ENCODE assay signal across 2 cellular contexts in the genomic region with DNA sequence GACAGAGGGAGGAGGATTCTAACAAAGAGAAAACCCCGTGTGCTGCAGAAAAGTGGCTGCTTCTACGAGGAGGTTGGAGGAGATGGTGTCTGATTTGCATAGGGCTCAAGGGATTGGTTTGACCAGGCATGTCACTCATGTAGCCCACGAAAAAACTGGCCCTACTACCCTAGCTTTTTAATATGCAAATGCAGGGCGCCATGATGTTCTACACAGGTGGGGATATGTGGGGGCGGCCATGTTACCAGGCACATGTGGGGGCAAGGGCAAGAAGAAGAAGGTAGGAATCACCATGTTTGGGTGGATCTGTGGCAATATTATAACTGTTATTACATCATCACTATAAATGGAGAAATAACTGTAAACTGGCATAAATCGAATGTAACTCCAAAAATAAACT.
TF ChIP-seq lines count a peak whose summit lies in the region.

No MANE protein-coding gene starts in this region.

TF ChIP-seq in GM23338, 12 proteins besides CTCF, POLR2A, EP300 and RAD21 (continued from another document):
- TF ChIP-seq, protein P1, sequence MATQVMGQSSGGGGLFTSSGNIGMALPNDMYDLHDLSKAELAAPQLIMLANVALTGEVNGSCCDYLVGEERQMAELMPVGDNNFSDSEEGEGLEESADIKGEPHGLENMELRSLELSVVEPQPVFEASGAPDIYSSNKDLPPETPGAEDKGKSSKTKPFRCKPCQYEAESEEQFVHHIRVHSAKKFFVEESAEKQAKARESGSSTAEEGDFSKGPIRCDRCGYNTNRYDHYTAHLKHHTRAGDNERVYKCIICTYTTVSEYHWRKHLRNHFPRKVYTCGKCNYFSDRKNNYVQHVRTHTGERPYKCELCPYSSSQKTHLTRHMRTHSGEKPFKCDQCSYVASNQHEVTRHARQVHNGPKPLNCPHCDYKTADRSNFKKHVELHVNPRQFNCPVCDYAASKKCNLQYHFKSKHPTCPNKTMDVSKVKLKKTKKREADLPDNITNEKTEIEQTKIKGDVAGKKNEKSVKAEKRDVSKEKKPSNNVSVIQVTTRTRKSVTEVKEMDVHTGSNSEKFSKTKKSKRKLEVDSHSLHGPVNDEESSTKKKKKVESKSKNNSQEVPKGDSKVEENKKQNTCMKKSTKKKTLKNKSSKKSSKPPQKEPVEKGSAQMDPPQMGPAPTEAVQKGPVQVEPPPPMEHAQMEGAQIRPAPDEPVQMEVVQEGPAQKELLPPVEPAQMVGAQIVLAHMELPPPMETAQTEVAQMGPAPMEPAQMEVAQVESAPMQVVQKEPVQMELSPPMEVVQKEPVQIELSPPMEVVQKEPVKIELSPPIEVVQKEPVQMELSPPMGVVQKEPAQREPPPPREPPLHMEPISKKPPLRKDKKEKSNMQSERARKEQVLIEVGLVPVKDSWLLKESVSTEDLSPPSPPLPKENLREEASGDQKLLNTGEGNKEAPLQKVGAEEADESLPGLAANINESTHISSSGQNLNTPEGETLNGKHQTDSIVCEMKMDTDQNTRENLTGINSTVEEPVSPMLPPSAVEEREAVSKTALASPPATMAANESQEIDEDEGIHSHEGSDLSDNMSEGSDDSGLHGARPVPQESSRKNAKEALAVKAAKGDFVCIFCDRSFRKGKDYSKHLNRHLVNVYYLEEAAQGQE (IDR thresholded peaks at IDR 0.05; ENCODE audit: unreplicated experiment) = no peak
- TF ChIP-seq JUNB (IDR thresholded peaks at IDR 0.05; ENCODE audit: unreplicated experiment) = no peak
- TF ChIP-seq, protein P2, sequence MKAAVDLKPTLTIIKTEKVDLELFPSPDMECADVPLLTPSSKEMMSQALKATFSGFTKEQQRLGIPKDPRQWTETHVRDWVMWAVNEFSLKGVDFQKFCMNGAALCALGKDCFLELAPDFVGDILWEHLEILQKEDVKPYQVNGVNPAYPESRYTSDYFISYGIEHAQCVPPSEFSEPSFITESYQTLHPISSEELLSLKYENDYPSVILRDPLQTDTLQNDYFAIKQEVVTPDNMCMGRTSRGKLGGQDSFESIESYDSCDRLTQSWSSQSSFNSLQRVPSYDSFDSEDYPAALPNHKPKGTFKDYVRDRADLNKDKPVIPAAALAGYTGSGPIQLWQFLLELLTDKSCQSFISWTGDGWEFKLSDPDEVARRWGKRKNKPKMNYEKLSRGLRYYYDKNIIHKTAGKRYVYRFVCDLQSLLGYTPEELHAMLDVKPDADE (IDR thresholded peaks at IDR 0.05) = no peak
- no peak for TF ChIP-seq EZH2phosphoT487 (IDR thresholded peaks at IDR 0.05; ENCODE audit: unreplicated experiment)
- TF ChIP-seq, protein P3, sequence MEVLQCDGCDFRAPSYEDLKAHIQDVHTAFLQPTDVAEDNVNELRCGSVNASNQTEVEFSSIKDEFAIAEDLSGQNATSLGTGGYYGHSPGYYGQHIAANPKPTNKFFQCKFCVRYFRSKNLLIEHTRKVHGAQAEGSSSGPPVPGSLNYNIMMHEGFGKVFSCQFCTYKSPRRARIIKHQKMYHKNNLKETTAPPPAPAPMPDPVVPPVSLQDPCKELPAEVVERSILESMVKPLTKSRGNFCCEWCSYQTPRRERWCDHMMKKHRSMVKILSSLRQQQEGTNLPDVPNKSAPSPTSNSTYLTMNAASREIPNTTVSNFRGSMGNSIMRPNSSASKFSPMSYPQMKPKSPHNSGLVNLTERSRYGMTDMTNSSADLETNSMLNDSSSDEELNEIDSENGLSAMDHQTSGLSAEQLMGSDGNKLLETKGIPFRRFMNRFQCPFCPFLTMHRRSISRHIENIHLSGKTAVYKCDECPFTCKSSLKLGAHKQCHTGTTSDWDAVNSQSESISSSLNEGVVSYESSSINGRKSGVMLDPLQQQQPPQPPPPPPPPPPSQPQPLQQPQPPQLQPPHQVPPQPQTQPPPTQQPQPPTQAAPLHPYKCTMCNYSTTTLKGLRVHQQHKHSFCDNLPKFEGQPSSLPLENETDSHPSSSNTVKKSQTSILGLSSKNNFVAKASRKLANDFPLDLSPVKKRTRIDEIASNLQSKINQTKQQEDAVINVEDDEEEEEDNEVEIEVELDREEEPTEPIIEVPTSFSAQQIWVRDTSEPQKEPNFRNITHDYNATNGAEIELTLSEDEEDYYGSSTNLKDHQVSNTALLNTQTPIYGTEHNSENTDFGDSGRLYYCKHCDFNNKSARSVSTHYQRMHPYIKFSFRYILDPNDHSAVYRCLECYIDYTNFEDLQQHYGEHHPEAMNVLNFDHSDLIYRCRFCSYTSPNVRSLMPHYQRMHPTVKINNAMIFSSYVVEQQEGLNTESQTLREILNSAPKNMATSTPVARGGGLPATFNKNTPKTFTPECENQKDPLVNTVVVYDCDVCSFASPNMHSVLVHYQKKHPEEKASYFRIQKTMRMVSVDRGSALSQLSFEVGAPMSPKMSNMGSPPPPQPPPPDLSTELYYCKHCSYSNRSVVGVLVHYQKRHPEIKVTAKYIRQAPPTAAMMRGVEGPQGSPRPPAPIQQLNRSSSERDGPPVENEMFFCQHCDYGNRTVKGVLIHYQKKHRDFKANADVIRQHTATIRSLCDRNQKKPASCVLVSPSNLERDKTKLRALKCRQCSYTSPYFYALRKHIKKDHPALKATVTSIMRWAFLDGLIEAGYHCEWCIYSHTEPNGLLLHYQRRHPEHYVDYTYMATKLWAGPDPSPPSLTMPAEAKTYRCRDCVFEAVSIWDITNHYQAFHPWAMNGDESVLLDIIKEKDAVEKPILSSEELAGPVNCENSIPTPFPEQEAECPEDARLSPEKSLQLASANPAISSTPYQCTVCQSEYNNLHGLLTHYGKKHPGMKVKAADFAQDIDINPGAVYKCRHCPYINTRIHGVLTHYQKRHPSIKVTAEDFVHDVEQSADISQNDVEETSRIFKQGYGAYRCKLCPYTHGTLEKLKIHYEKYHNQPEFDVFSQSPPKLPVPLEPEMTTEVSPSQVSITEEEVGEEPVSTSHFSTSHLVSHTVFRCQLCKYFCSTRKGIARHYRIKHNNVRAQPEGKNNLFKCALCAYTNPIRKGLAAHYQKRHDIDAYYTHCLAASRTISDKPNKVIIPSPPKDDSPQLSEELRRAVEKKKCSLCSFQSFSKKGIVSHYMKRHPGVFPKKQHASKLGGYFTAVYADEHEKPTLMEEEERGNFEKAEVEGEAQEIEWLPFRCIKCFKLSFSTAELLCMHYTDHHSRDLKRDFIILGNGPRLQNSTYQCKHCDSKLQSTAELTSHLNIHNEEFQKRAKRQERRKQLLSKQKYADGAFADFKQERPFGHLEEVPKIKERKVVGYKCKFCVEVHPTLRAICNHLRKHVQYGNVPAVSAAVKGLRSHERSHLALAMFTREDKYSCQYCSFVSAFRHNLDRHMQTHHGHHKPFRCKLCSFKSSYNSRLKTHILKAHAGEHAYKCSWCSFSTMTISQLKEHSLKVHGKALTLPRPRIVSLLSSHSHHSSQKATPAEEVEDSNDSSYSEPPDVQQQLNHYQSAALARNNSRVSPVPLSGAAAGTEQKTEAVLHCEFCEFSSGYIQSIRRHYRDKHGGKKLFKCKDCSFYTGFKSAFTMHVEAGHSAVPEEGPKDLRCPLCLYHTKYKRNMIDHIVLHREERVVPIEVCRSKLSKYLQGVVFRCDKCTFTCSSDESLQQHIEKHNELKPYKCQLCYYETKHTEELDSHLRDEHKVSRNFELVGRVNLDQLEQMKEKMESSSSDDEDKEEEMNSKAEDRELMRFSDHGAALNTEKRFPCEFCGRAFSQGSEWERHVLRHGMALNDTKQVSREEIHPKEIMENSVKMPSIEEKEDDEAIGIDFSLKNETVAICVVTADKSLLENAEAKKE (CRISPR knock-in tag; IDR thresholded peaks at IDR 0.05) = no peak
- no peak for TF ChIP-seq ZNF114 (CRISPR knock-in tag; IDR thresholded peaks at IDR 0.05)
- TF ChIP-seq NANOG (IDR thresholded peaks at IDR 0.05; ENCODE audit: borderline replicate concordance) = no peak
- no peak for TF ChIP-seq ZNF331 (CRISPR knock-in tag; IDR thresholded peaks at IDR 0.05; ENCODE audit: low read depth)
- TF ChIP-seq POLR2AphosphoS5 (IDR thresholded peaks at IDR 0.05; ENCODE audit: low read depth) = no peak
- no peak for TF ChIP-seq EZH2 (IDR thresholded peaks at IDR 0.05; ENCODE audit: low read depth, unreplicated experiment)
TF ChIP-seq in GM23338: peak in this region for 0.

TF ChIP-seq in Ishikawa, 13 proteins besides CTCF, POLR2A, EP300 and RAD21 (continued from another document):
- TF ChIP-seq YY1 (IDR thresholded peaks at IDR 0.05; ENCODE audit: low read depth) (peak; percentile 83), CEBPB (IDR thresholded peaks at IDR 0.05) (no peak), TAF1 (IDR thresholded peaks at IDR 0.05; ENCODE audit: low read depth) (no peak), EGR1 (IDR thresholded peaks at IDR 0.05) (peak; percentile 60; the same call in 1 of the 2 replicates)
